8 cellular contexts compared by ENCODE assay signal in genomic region chr13:24995225-24995804, GRCh38.
DNase-seq lines count a peak whose midpoint lies in the region; ATAC-seq and FAIRE-seq lines count a peak whose summit lies in the region.

No MANE protein-coding gene starts in this region.

- peak; percentile 76 for DNase-seq in activated CD8-positive, alpha-beta memory T cell treated with anti-CD3 and anti-CD28 coated beads, Interleukin-2, amount 10 ng/mL, durations not matched to agents 7 days and 5 days
- no peak for DNase-seq in activated CD8-positive, alpha-beta memory T cell treated with anti-CD3 and anti-CD28 coated beads, Interleukin-2, amount 50 U/mL, for 48 hours
- DNase-seq in HTR-8/SVneo (ENCODE audit: insufficient read length, low spot score) (peak; percentile 37), NCI-H82 treated with DMSO at 0.1 percent for 48 hours (lab: John Stamatoyannopoulos, UW; ENCODE audit: unreplicated experiment) (peak; percentile 95), epidermal melanocyte (ENCODE audit: insufficient read length, low spot score) (peak; percentile 71), mucosa of gallbladder (ENCODE audit: low spot score) (peak; percentile 71), superior temporal gyrus (ENCODE audit: extremely low spot score) (peak; percentile 96)
- peak; percentile 45 for DNase-seq in activated CD4-positive, alpha-beta T cell treated with anti-CD3 and anti-CD28 coated beads, Interleukin-2, amount 50 U/mL, for 1 hour

- H3K27ac Mint-ChIP-seq in activated CD8-positive, alpha-beta memory T cell treated with anti-CD3 and anti-CD28 coated beads, Interleukin-2, amount 10 ng/mL, durations not matched to agents 7 days and 5 days = no peak overlapping the region

- H3K27me3 Mint-ChIP-seq in activated CD8-positive, alpha-beta memory T cell treated with anti-CD3 and anti-CD28 coated beads, Interleukin-2, amount 10 ng/mL, durations not matched to agents 7 days and 5 days = peaks cover 34% of the 10 kb centered on the region

- H3K36me3 Mint-ChIP-seq in activated CD8-positive, alpha-beta memory T cell treated with anti-CD3 and anti-CD28 coated beads, Interleukin-2, amount 10 ng/mL, durations not matched to agents 7 days and 5 days = no peaks in the 10 kb centered on the region

- ATAC-seq in activated CD8-positive, alpha-beta memory T cell treated with anti-CD3 and anti-CD28 coated beads, Interleukin-2, amount 10 ng/mL, durations not matched to agents 7 days and 5 days = peak; percentile 86

- H3K9me3 Mint-ChIP-seq in activated CD8-positive, alpha-beta memory T cell treated with anti-CD3 and anti-CD28 coated beads, Interleukin-2, amount 10 ng/mL, durations not matched to agents 7 days and 5 days (ENCODE audit: low read depth) = no peaks in the 10 kb centered on the region

- FAIRE-seq in HTR-8/SVneo (lab: Jason Lieb, UNC) = no peak

- CTCF ChIA-PET in activated CD8-positive, alpha-beta memory T cell treated with anti-CD3 and anti-CD28 coated beads, Interleukin-2, amount 10 ng/mL, durations not matched to agents 7 days and 5 days (lab: Charles Lee) = interaction anchor here (0.9 to 2.8 kb wide), 21 partner anchors 9 to 381 kb away, joined by 3 to 19 read pairs (median 4); no protein-coding TSS in a partner anchor

- peaks cover 4% of the 10 kb centered on the region for H3K4me1 Mint-ChIP-seq in activated CD8-positive, alpha-beta memory T cell treated with anti-CD3 and anti-CD28 coated beads, Interleukin-2, amount 10 ng/mL, durations not matched to agents 7 days and 5 days

- H3K4me3 Mint-ChIP-seq in activated CD8-positive, alpha-beta memory T cell treated with anti-CD3 and anti-CD28 coated beads, Interleukin-2, amount 10 ng/mL, durations not matched to agents 7 days and 5 days = no peak overlapping the region
